Comparison of ENCODE assay signal across 9 cellular contexts in genomic region chr18:27688581-27688980, GRCh38.
"Had no signal": no experiment of that assay in that cellular context is flagged by ENCODE, and none has a peak within 500 bp of the region (broad histone marks: within the 10 kb centered on the region; RNA-seq: fewer than 3 reads in every experiment).

No MANE protein-coding gene starts in this region.

- H3K27ac ChIP-seq: GM23248, HL-60 had no signal

- ATAC-seq: HCT116, HepG2 had no signal

- H3K27me3 Mint-ChIP-seq: IgD-negative memory B cell had no signal

- H3K36me3 ChIP-seq: HAP-1 had no signal

- H3K27ac Mint-ChIP-seq: IgD-negative memory B cell had no signal

- H3K4me3 Mint-ChIP-seq: IgD-negative memory B cell had no signal

- H3K4me3 ChIP-seq: GM23248, HAP-1 had no signal

- DNase-seq: GM23248, GOT3, H7, KBM-7 had no signal

- H3K9ac ChIP-seq: GM23248 had no signal

- H3K4me1 ChIP-seq: HAP-1 had no signal

- H3K36me3 Mint-ChIP-seq: IgD-negative memory B cell had no signal

- H3K4me1 Mint-ChIP-seq: IgD-negative memory B cell had no signal

- FAIRE-seq: HepG2 had no signal
